Comparison of ENCODE assay signal across 9 cellular contexts in genomic region chr9:94623253-94623652, GRCh38. TPM values are rescaled to one million over a fixed set of nuclear protein-coding genes. Genes with fewer than 3 reads are reported as not detected.
DNase-seq lines count a peak whose midpoint lies in the region; ATAC-seq, FAIRE-seq and TF ChIP-seq lines count a peak whose summit lies in the region.
"Had no signal": no experiment of that assay in that cellular context is flagged by ENCODE, and none has a peak within 500 bp of the region (broad histone marks: within the 10 kb centered on the region; RNA-seq: fewer than 3 reads in every experiment).

No MANE protein-coding gene starts in this region.

- TF ChIP-seq RAD21 in A549 (conservative IDR thresholded peaks at IDR 0.05 in 1 of 2, IDR thresholded peaks at IDR 0.05 in 1 of 2): peak in 1 of 2 experiments; percentile 53; a peak in 2 of 5 replicates

- no peak for TF ChIP-seq EP300 in A549 (IDR thresholded peaks at IDR 0.05)
- no peak for TF ChIP-seq EP300 in tibial nerve (IDR thresholded peaks at IDR 0.05)

- DNase-seq in A549 (ENCODE audit: low read depth in 1 of 2, low spot score in 1 of 2) (peak; percentile 50 to 66), OCI-LY7 (ENCODE audit: low spot score) (peak; percentile 83), epithelial cell of esophagus (ENCODE audit: low read depth) (peak; percentile 32), cerebellar nuclear complex (lab: John Stamatoyannopoulos, UW) (no peak), tibial nerve (ENCODE audit: low spot score in 2 of 2) (no peak)
- DNase-seq in stimulated activated naive CD8-positive, alpha-beta T cell treated with anti-CD3 and anti-CD28 coated beads, Interleukin-15, Interleukin-2, amounts not matched to agents 100 U/mL and 50 U/mL, for 24 hours: peak; percentile 49

- peak overlapping the region; percentile 52; the same call in 1 of the 2 replicates for H2AFZ ChIP-seq in OCI-LY7 (ENCODE audit: low read length)

- H3K4me3 ChIP-seq in A549: no peak overlapping the region
- no peak overlapping the region for H3K4me3 ChIP-seq in GM12875 (ENCODE audit: low read depth, low read length)
- H3K4me3 ChIP-seq in OCI-LY7 (ENCODE audit: low read depth, low read length, poor library complexity, severe bottlenecking): no peak overlapping the region
- H3K4me3 ChIP-seq in epithelial cell of esophagus (ENCODE audit: low read length): no peak overlapping the region
- H3K4me3 ChIP-seq in tibial nerve: no peak overlapping the region
- H3K4me3 ChIP-seq: breast epithelium had no signal

- H3K36me3 ChIP-seq in OCI-LY7 (ENCODE audit: insufficient read depth, low read length): no peaks in the 10 kb centered on the region
- H3K36me3 ChIP-seq in tibial nerve: no peaks in the 10 kb centered on the region
- H3K36me3 ChIP-seq: breast epithelium had no signal

- POLR2A ChIA-PET in A549 (lab: Yijun Ruan, JAX) (no interaction called here), OCI-LY7 (lab: Charles Lee) (interaction anchor here (1.0 kb wide), 1 partner anchor 69 kb away, joined by 3 read pairs; the partner anchor contains the start of gene PCAT7)

- BruUV-seq in OCI-LY7 (replicated peaks; lab: Mats Ljungman, UMichigan): no TSS peak

- no peaks in the 10 kb centered on the region for H4K20me1 ChIP-seq in OCI-LY7 (ENCODE audit: insufficient read depth, low read length)

- no peak overlapping the region for H3K4me2 ChIP-seq in A549
- H3K4me2 ChIP-seq in OCI-LY7 (ENCODE audit: low read length): no peak overlapping the region

- H3K9me2 ChIP-seq in OCI-LY7 (ENCODE audit: insufficient read depth, low read length): no peaks in the 10 kb centered on the region

- H3K27ac ChIP-seq in A549 (no peak overlapping the region), OCI-LY7 (ENCODE audit: low read depth, low read length, poor library complexity, severe bottlenecking) (no peak overlapping the region), tibial nerve (no peak overlapping the region)
- H3K27ac ChIP-seq: breast epithelium had no signal

- no peak for TF ChIP-seq POLR2A in A549 (IDR thresholded peaks at IDR 0.05; ENCODE audit: low read length)
- no peak for TF ChIP-seq POLR2A in tibial nerve (IDR thresholded peaks at IDR 0.05)

- 52% methylated on average over 6 of the region's 9 CpGs for WGBS in A549 (ENCODE audit: missing lambda C conversion rate)
- WGBS in tibial nerve, 2 donors: 70 to 72% methylated on average over 9 of the region's 9 CpGs

- FAIRE-seq in A549 (lab: Jason Lieb, UNC): no peak

- H3K4me1 ChIP-seq in A549 (no peaks in the 10 kb centered on the region), OCI-LY7 (ENCODE audit: insufficient read depth, low read length, poor library complexity, severe bottlenecking) (peaks cover 6% of the 10 kb centered on the region), tibial nerve (peaks cover 0 to 8% (median 0%) of the 10 kb centered on the region in 4 donors)
- H3K4me1 ChIP-seq: breast epithelium had no signal

- no peaks in the 10 kb centered on the region for H3K27me3 ChIP-seq in tibial nerve
- H3K27me3 ChIP-seq: breast epithelium had no signal

- CTCF ChIA-PET in A549 (lab: Yijun Ruan, JAX): interaction anchor here (0.6 to 3.1 kb wide), 7 partner anchors 8 to 507 kb away, joined by 3 to 9 read pairs (median 4); partner anchors contain the start of gene PCAT7
- CTCF ChIA-PET in OCI-LY7 (lab: Charles Lee; ENCODE audit: unreplicated experiment): interaction anchor here (0.9 to 1.7 kb wide), 2 partner anchors 21 to 68 kb away, joined by 3 to 7 read pairs; partner anchors contain the start of gene PCAT7

- intact Hi-C loops in OCI-LY7 (cut with micrococcal nuclease; ENCODE audit: unreplicated experiment): loop anchor here (1.0 kb wide), 2 partner anchors 15 to 69 kb away; no protein-coding TSS in a partner anchor

- no peaks in the 10 kb centered on the region for H3K9me3 ChIP-seq in A549
- H3K9me3 ChIP-seq in OCI-LY7 (ENCODE audit: low read length): no peaks in the 10 kb centered on the region
- H3K9me3 ChIP-seq in tibial nerve: no peaks in the 10 kb centered on the region
- H3K9me3 ChIP-seq: breast epithelium had no signal

- TF ChIP-seq CTCF in A549 (IDR thresholded peaks at IDR 0.05): peak; percentile 30
- TF ChIP-seq CTCF in GM12875 (IDR thresholded peaks at IDR 0.05; ENCODE audit: borderline replicate concordance, insufficient read depth, low read depth, low read length): peak; percentile 61
- TF ChIP-seq CTCF in OCI-LY7 (conservative IDR thresholded peaks at IDR 0.05; ENCODE audit: low read length): peak; percentile 80
- TF ChIP-seq CTCF in epithelial cell of esophagus (IDR thresholded peaks at IDR 0.05; ENCODE audit: insufficient read depth, low read depth, low read length, missing control alignments): peak; percentile 37
- peak in 1 of 5 experiments; percentile 28 for TF ChIP-seq CTCF in tibial nerve (IDR thresholded peaks at IDR 0.05)

- ATAC-seq in A549: peak; percentile 80 to 93; a peak in 5 of 6 replicates
- peak; percentile 55 for ATAC-seq in stimulated activated naive CD8-positive, alpha-beta T cell treated with anti-CD3 and anti-CD28 coated beads, Interleukin-15, Interleukin-2, amounts not matched to agents 100 U/mL and 50 U/mL, for 24 hours
- ATAC-seq in GM19397 (IDR thresholded peaks at IDR 0.05; ENCODE audit: unreplicated experiment): no peak

- no peaks in the 10 kb centered on the region for H3K79me2 ChIP-seq in OCI-LY7 (ENCODE audit: insufficient read depth, low read depth, low read length)

TF ChIP-seq in A549, 52 proteins besides CTCF, POLR2A, EP300 and RAD21:
- TF ChIP-seq MAX (IDR thresholded peaks at IDR 0.05): peak; percentile 72
- TF ChIP-seq E2F6 (IDR thresholded peaks at IDR 0.05; ENCODE audit: borderline replicate concordance, low read depth): peak; percentile 65; the same call in 1 of the 2 replicates
- TF ChIP-seq HOXB5 (CRISPR knock-in tag; IDR thresholded peaks at IDR 0.05): no peak

RNA-seq across cellular contexts. Expression of gene FBP1, which starts 16.1 kb away (rescaled TPM):
- polyA plus RNA-seq in A549 (2011; rRNA removed): not detected in 2 replicates
- 0.04 TPM in 1 of 2 replicates, not detected in the other for polyA plus RNA-seq in A549 (2012; cell fraction: cytosol; rRNA removed)
- not detected in 2 replicates for polyA plus RNA-seq in A549 (2012; cell fraction: nucleus; rRNA removed)
- 0.07 TPM in 1 of 3 replicates, not detected in the others for polyA plus RNA-seq in A549 (2017; fragmentation: RNase III; extraction: RNeasy Plus Mini Kit Qiagen cat#74134 plus additional on column Dnase treatment)
- polyA minus RNA-seq in A549 (2011; rRNA and poly(A)+ RNA removed): not detected in 2 replicates
- 70.0 and 79.1 TPM in 2 replicates for total RNA-seq in OCI-LY7 (2014; rRNA removed; shearing (Covaris generic))
- 63.9 and 94.1 TPM in 2 replicates for total RNA-seq in OCI-LY7 (2022)
- total RNA-seq in tibial nerve: 1 to 10 TPM; 4.8 to 8.6 (median 5.8) TPM

RNA-seq across cellular contexts. Expression of gene FBP2, which starts 29.6 kb away (rescaled TPM):
- polyA plus RNA-seq in A549 (2011; rRNA removed) (not detected in 2 replicates), A549 (2017; fragmentation: RNase III; extraction: RNeasy Plus Mini Kit Qiagen cat#74134 plus additional on column Dnase treatment) (not detected in 3 replicates)
- not detected in 2 replicates for polyA plus RNA-seq in A549 (2012; cell fraction: cytosol; rRNA removed)
- not detected in 2 replicates for polyA plus RNA-seq in A549 (2012; cell fraction: nucleus; rRNA removed)
- polyA minus RNA-seq in A549 (2011; rRNA and poly(A)+ RNA removed): not detected in 2 replicates
- total RNA-seq in OCI-LY7 (2014; rRNA removed; shearing (Covaris generic)): not detected in 2 replicates
- total RNA-seq in OCI-LY7 (2022) (not detected in 2 replicates), tibial nerve (not detected)
- total RNA-seq: breast epithelium had no signal

Comparison
In these comparisons a context has a peak if more than half of its experiments do, and no peak if none do; other contexts are left out.
1. DNase-seq: peak in A549 (2 of 2), OCI-LY7 (single experiment), epithelial cell of esophagus (single experiment) and stimulated activated naive CD8-positive, alpha-beta T cell treated with anti-CD3 and anti-CD28 coated beads, Interleukin-15, Interleukin-2, amounts not matched to agents 100 U/mL and 50 U/mL, for 24 hours (single experiment); none in cerebellar nuclear complex (0 of 2) and tibial nerve (0 of 2).
2. RNA of gene FBP1, which starts 16.1 kb away (total RNA-seq): 63.9 to 94.1 TPM in OCI-LY7; 4.8 to 8.6 TPM in tibial nerve; every median in the first group is over 4 times any median in the second.